ENCODE assay signal across 1 cellular context in the genomic region with DNA sequence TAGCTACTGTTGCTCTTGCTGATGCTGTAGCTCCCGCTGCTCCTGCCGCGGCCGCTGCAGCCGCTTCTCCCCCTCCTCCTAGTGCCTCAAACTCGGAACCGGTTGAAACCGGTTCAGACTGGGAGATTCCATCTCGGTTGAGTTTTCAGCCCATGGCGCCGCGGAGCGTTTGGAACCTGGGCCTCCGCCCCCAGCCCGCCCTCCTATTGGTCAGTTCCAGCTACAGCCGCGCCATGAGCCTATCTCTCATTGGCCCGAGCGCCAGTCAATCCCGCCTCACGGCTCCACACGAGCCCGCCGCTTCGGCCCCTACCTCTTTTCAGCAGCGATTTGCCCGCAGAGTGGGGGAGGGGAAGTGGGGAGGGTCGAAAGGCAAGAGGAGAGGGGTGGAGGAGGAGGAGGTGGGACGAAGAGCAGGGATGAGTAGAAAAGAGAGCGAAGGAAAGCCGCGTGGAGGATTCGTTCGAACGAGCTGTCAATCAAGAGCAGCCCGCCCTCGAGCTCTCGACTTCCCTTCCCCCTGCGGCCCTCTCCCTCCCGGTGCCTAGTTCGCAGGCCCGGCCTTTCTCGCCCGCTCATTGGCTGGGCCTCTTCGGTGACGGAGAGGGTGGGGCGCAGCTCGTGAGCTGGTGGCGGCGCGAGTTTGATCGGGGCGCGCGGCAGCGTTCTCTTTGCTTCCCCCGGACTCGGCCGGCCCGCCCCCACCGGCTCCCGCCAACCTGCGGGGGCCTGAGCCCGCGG.
TF ChIP-seq lines count a peak whose summit lies in the region.

A gene with protein sequence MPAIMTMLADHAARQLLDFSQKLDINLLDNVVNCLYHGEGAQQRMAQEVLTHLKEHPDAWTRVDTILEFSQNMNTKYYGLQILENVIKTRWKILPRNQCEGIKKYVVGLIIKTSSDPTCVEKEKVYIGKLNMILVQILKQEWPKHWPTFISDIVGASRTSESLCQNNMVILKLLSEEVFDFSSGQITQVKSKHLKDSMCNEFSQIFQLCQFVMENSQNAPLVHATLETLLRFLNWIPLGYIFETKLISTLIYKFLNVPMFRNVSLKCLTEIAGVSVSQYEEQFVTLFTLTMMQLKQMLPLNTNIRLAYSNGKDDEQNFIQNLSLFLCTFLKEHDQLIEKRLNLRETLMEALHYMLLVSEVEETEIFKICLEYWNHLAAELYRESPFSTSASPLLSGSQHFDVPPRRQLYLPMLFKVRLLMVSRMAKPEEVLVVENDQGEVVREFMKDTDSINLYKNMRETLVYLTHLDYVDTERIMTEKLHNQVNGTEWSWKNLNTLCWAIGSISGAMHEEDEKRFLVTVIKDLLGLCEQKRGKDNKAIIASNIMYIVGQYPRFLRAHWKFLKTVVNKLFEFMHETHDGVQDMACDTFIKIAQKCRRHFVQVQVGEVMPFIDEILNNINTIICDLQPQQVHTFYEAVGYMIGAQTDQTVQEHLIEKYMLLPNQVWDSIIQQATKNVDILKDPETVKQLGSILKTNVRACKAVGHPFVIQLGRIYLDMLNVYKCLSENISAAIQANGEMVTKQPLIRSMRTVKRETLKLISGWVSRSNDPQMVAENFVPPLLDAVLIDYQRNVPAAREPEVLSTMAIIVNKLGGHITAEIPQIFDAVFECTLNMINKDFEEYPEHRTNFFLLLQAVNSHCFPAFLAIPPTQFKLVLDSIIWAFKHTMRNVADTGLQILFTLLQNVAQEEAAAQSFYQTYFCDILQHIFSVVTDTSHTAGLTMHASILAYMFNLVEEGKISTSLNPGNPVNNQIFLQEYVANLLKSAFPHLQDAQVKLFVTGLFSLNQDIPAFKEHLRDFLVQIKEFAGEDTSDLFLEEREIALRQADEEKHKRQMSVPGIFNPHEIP (N-terminal part only) (minus strand): TSS at position 178 of the 741 bp plus-strand sequence. CDS start 4,459 bp downstream, outside the sequence.

TF ChIP-seq in HCT116, 20 proteins besides CTCF, POLR2A, EP300 and RAD21 (continued from another document):
- peak; percentile 90 for TF ChIP-seq POLR2AphosphoS5 (IDR thresholded peaks at IDR 0.05; ENCODE audit: low read depth, low read length)
- peak; percentile 46; the same call in 1 of the 2 replicates for TF ChIP-seq CBX3 (IDR thresholded peaks at IDR 0.05; ENCODE audit: low read depth)
- TF ChIP-seq ELF1 (IDR thresholded peaks at IDR 0.05; ENCODE audit: borderline replicate concordance, low read depth) = no peak
- TF ChIP-seq JUND (IDR thresholded peaks at IDR 0.05) = no peak
- no peak for TF ChIP-seq ZNF274 (IDR thresholded peaks at IDR 0.05; ENCODE audit: low read depth, low read length)
- TF ChIP-seq YY1 (IDR thresholded peaks at IDR 0.05; ENCODE audit: extremely low read depth, insufficient replicate concordance, low read depth, low read length) = peak; percentile 80
- no peak for TF ChIP-seq ZFX (IDR thresholded peaks at IDR 0.05)
- no peak for TF ChIP-seq ATF3 (IDR thresholded peaks at IDR 0.05)
- TF ChIP-seq CEBPB (IDR thresholded peaks at IDR 0.05; ENCODE audit: low read depth) = no peak
- TF ChIP-seq SIN3A (IDR thresholded peaks at IDR 0.05; ENCODE audit: low read depth) = peak; percentile 57; the same call in 1 of the 2 replicates
- no peak for TF ChIP-seq EZH2phosphoT487 (IDR thresholded peaks at IDR 0.05; ENCODE audit: borderline replicate concordance)
- TF ChIP-seq, protein P1, sequence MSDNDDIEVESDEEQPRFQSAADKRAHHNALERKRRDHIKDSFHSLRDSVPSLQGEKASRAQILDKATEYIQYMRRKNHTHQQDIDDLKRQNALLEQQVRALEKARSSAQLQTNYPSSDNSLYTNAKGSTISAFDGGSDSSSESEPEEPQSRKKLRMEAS (IDR thresholded peaks at IDR 0.05) = peak; percentile 80
- peak; percentile 89 for TF ChIP-seq TCF7L2 (IDR thresholded peaks at IDR 0.05; ENCODE audit: borderline replicate concordance, extremely low read depth, insufficient read depth, insufficient read length)
- peak; percentile 98 for TF ChIP-seq SP1 (IDR thresholded peaks at IDR 0.05; ENCODE audit: low read depth)
